Comparison of ENCODE assay signal across 14 cellular contexts in genomic region chr3:65714138-65714537, GRCh38.
DNase-seq lines count a peak whose midpoint lies in the region; ATAC-seq and TF ChIP-seq lines count a peak whose summit lies in the region.
"Had no signal": no experiment of that assay in that cellular context is flagged by ENCODE, and none has a peak within 500 bp of the region (broad histone marks: within the 10 kb centered on the region; RNA-seq: fewer than 3 reads in every experiment).

No MANE protein-coding gene starts in this region.

- H3K27me3 ChIP-seq in brain microvascular endothelial cell (replicated peaks) (no peaks in the 10 kb centered on the region), ovary (no peaks in the 10 kb centered on the region)
- H3K27me3 ChIP-seq: colonic mucosa, esophagus squamous epithelium, SJSA1 had no signal

- H3K4me3 Mint-ChIP-seq in activated naive CD4-positive, alpha-beta T cell treated with anti-CD3 and anti-CD28 coated beads, Interleukin-2, amount 10 ng/mL, durations not matched to agents 7 days and 5 days, result no peak overlapping the region

- H3K27me3 Mint-ChIP-seq in activated naive CD4-positive, alpha-beta T cell treated with anti-CD3 and anti-CD28 coated beads, Interleukin-2, amount 10 ng/mL, durations not matched to agents 7 days and 5 days, result no peaks in the 10 kb centered on the region

- peaks cover 4% of the 10 kb centered on the region for H3K4me1 ChIP-seq in ovary (ENCODE audit: insufficient read depth)
- H3K4me1 ChIP-seq: colonic mucosa, HAP-1, SJSA1 had no signal

- H3K36me3 Mint-ChIP-seq in activated naive CD4-positive, alpha-beta T cell treated with anti-CD3 and anti-CD28 coated beads, Interleukin-2, amount 10 ng/mL, durations not matched to agents 7 days and 5 days, result no peaks in the 10 kb centered on the region

- H3K27ac ChIP-seq in brain microvascular endothelial cell (peak overlapping the region; percentile 59), ovary (no peak overlapping the region)
- H3K27ac ChIP-seq: colonic mucosa, esophagus squamous epithelium, SJSA1 had no signal

- H3K9me3 Mint-ChIP-seq in activated naive CD4-positive, alpha-beta T cell treated with anti-CD3 and anti-CD28 coated beads, Interleukin-2, amount 10 ng/mL, durations not matched to agents 7 days and 5 days, result no peaks in the 10 kb centered on the region

- intact Hi-C loops in ovary (cut with DNase I), result no loop called here

- H3K27ac Mint-ChIP-seq in activated naive CD4-positive, alpha-beta T cell treated with anti-CD3 and anti-CD28 coated beads, Interleukin-2, amount 10 ng/mL, durations not matched to agents 7 days and 5 days, result no peak overlapping the region

- no peak for TF ChIP-seq POLR2A in ovary (IDR thresholded peaks at IDR 0.05)

- CTCF ChIA-PET in activated naive CD4-positive, alpha-beta T cell treated with anti-CD3 and anti-CD28 coated beads, Interleukin-2, amount 10 ng/mL, durations not matched to agents 7 days and 5 days (lab: Charles Lee), result no interaction called here

- DNase-seq in Daoy (ENCODE audit: low read depth), result peak; percentile 7
- DNase-seq in brain microvascular endothelial cell, result peak; percentile 91
- DNase-seq in islet precursor cell, result peak; percentile 87
- peak in 3 of 5 donors; percentile 28 to 61 (median 49) for DNase-seq in ovary
- DNase-seq in activated naive CD4-positive, alpha-beta T cell treated with anti-CD3 and anti-CD28 coated beads, Interleukin-2, amount 10 ng/mL, durations not matched to agents 7 days and 5 days, result no peak
- DNase-seq in T-helper 2 cell, result no peak
- no peak for DNase-seq in SW480 (ENCODE audit: low spot score)
- DNase-seq: activated CD8-positive, alpha-beta memory T cell treated with anti-CD3 and anti-CD28 coated beads, Interleukin-2, amount 50 U/mL, for 4 hours; activated naive CD4-positive, alpha-beta T cell treated with anti-CD3 and anti-CD28 coated beads, Interleukin-2, amount 50 U/mL, for 16 hours; colonic mucosa; esophagus squamous epithelium had no signal

- no peak for ATAC-seq in HG03342 (IDR thresholded peaks at IDR 0.05; ENCODE audit: unreplicated experiment)

- TF ChIP-seq CTCF in brain microvascular endothelial cell (IDR thresholded peaks at IDR 0.05; ENCODE audit: low read depth, low read length, missing control alignments), result no peak
- no peak for TF ChIP-seq CTCF in ovary (IDR thresholded peaks at IDR 0.05)

- H3K4me1 Mint-ChIP-seq in activated naive CD4-positive, alpha-beta T cell treated with anti-CD3 and anti-CD28 coated beads, Interleukin-2, amount 10 ng/mL, durations not matched to agents 7 days and 5 days, result no peaks in the 10 kb centered on the region

- no peak overlapping the region for H3K4me3 ChIP-seq in brain microvascular endothelial cell (ENCODE audit: low read depth, low read length)
- no peak overlapping the region for H3K4me3 ChIP-seq in ovary
- H3K4me3 ChIP-seq: colonic mucosa, esophagus squamous epithelium, HAP-1, SJSA1 had no signal

- H3K36me3 ChIP-seq in brain microvascular endothelial cell (replicated peaks), result no peaks in the 10 kb centered on the region
- H3K36me3 ChIP-seq in ovary, result no peaks in the 10 kb centered on the region
- H3K36me3 ChIP-seq: colonic mucosa, esophagus squamous epithelium, HAP-1, SJSA1 had no signal

- no peaks in the 10 kb centered on the region for H3K9me3 ChIP-seq in ovary
- H3K9me3 ChIP-seq: colonic mucosa, esophagus squamous epithelium, HAP-1, SJSA1 had no signal

- WGBS in ovary, 3 donors, result 29 to 41% (median 35%) methylated on average over 5 of the region's 5 CpGs

- no peak for TF ChIP-seq EP300 in ovary (IDR thresholded peaks at IDR 0.05)

- in situ Hi-C loops in brain microvascular endothelial cell (cut with HindIII; ENCODE audit: low pct_ligation_motif_present, low sequenced_read_pairs), result no loop called here

Comparison
In these comparisons a context has a peak if more than half of its experiments do, and no peak if none do; other contexts are left out.
1. DNase-seq: peak in Daoy (single experiment), brain microvascular endothelial cell (single experiment), islet precursor cell (single experiment) and ovary (3 of 5); none in activated naive CD4-positive, alpha-beta T cell treated with anti-CD3 and anti-CD28 coated beads, Interleukin-2, amount 10 ng/mL, durations not matched to agents 7 days and 5 days (single experiment), T-helper 2 cell (0 of 5) and SW480 (single experiment).